Comparison of ENCODE assay signal across 11 cellular contexts in the genomic region with DNA sequence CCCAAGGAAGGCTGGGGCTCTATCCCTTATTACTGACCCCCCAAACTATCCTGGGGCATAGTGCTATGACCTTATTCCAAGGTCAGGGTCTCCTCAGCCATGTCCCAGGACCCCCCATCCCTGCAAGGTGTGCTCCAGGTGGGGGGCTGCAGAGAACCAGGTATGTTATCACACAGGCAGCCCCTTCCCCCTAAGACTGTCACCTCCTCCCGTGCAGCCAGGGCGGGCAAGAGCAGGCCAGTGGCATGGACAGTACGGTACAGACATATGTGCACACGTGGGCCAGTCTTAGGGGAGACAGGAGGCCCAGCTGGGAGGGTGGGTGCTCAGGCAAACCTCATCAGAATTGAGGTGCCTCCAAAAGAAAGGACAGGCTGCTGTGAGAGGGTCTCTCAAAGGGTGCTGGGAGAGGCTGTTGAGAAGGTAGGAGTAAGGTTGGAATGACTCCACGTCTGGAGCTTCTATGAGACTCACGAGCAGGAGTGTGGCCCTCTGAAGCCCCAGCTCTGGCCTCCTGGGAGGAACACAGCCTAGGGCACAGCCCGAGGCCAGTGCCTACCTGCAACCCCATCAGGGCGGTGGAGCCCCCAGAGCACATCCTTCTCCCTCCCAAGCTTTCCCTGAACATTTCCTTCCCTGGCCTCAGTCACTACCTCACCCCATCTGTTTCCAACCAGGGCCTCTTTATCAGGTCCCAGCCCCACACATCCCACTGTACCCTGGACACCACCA. TPM values are rescaled to one million over a fixed set of nuclear protein-coding genes. Genes with fewer than 3 reads are reported as not detected.
A peak's percentile ranks its signal among the peaks of the same experiment; 100 is the strongest.
DNase-seq lines count a peak whose midpoint lies in the region; ATAC-seq, FAIRE-seq and TF ChIP-seq lines count a peak whose summit lies in the region.
"Had no signal": no experiment of that assay in that cellular context is flagged by ENCODE, and none has a peak within 500 bp of the region (broad histone marks: within the 10 kb centered on the region; RNA-seq: fewer than 3 reads in every experiment).

No MANE protein-coding gene starts in this region.

- H3K4me1 ChIP-seq in A549 (peaks cover 63% of the 10 kb centered on the region), mesodermal cell (ENCODE audit: control insufficient read depth, insufficient read depth, low read length, poor library complexity, severe bottlenecking) (peaks cover 55% of the 10 kb centered on the region)

- WGBS in A549 (ENCODE audit: missing lambda C conversion rate), result 90% methylated on average over 8 of the region's 8 CpGs
- WGBS in mesodermal cell (ENCODE audit: insufficient coverage in 2 of 2), 2 experiments, result 91 to 92% methylated on average over 3 to 4 of the region's 8 CpGs

- H3K9me3 ChIP-seq in A549 (no peaks in the 10 kb centered on the region), T-helper 17 cell (ENCODE audit: control insufficient read depth, low read length, poor library complexity, severe bottlenecking) (no peaks in the 10 kb centered on the region), mesodermal cell (ENCODE audit: control insufficient read depth, low read length) (no peaks in the 10 kb centered on the region)

- H3K4me3 Mint-ChIP-seq in T-helper 17 cell, result no peak overlapping the region

- CTCF ChIA-PET in A549 (lab: Yijun Ruan, JAX), result interaction anchor here (1.3 to 4.6 kb wide), 3 partner anchors 13 to 59 kb away, joined by 5 to 19 read pairs (median 5); a partner anchor contains a TSS

- DNase-seq in A549 (ENCODE audit: low read depth in 1 of 2, low spot score in 1 of 2), result no peak
- no peak for DNase-seq in T-helper 17 cell
- DNase-seq in DMS79 treated with DMSO at 0.1 percent for 48 hours (lab: John Stamatoyannopoulos, UW), result no peak
- no peak for DNase-seq in NOMO-1 treated with dmso at 0.1 percent for 144 hours (lab: John Stamatoyannopoulos, UW; ENCODE audit: unreplicated experiment)
- DNase-seq: activated naive CD4-positive, alpha-beta T cell treated with Interleukin-2 at 50 U/mL for 16 hours; NCI-H1694 treated with DMSO at 0.1 percent for 48 hours had no signal

- TF ChIP-seq EP300 in A549 (IDR thresholded peaks at IDR 0.05), result no peak

- H3K27ac ChIP-seq in A549, result peak overlapping the region; percentile 99 to 100
- peak overlapping the region; percentile 98 for H3K27ac ChIP-seq in mesodermal cell (ENCODE audit: low read depth, low read length, severe bottlenecking)

- peaks cover 25% of the 10 kb centered on the region for H3K27me3 Mint-ChIP-seq in T-helper 17 cell

- H3K36me3 Mint-ChIP-seq in T-helper 17 cell (ENCODE audit: low read depth), result no peaks in the 10 kb centered on the region

- no peak for TF ChIP-seq CTCF in A549 (IDR thresholded peaks at IDR 0.05)

- POLR2A ChIA-PET in A549 (lab: Yijun Ruan, JAX), result interaction anchor here (1.2 to 1.3 kb wide), 2 partner anchors 13 to 66 kb away, joined by 3 to 5 read pairs; a partner anchor contains a TSS

- no peak for ATAC-seq in A549
- no peak for ATAC-seq in T-helper 17 cell
- no peak for ATAC-seq in GM18520 (IDR thresholded peaks at IDR 0.05; ENCODE audit: unreplicated experiment)
- ATAC-seq: activated CD4-positive, CD25-positive, alpha-beta regulatory T cell treated with anti-CD3 and anti-CD28 coated beads, Interleukin-2, amount 50 U/mL, for 24 hours had no signal

- H3K27ac Mint-ChIP-seq in T-helper 17 cell, result peak overlapping the region; percentile 85

- peaks cover 51% of the 10 kb centered on the region for H3K36me3 ChIP-seq in mesodermal cell (ENCODE audit: control insufficient read depth, insufficient read depth, low read length)

- H3K4me1 Mint-ChIP-seq in T-helper 17 cell, result peaks cover 14% of the 10 kb centered on the region

- no peak for TF ChIP-seq POLR2A in A549 (IDR thresholded peaks at IDR 0.05; ENCODE audit: low read length)

- no peak for FAIRE-seq in A549 (lab: Jason Lieb, UNC)
- FAIRE-seq: islet of Langerhans had no signal

- no peak for TF ChIP-seq RAD21 in A549 (conservative IDR thresholded peaks at IDR 0.05 in 1 of 2, IDR thresholded peaks at IDR 0.05 in 1 of 2)

- H3K4me3 ChIP-seq in A549 (no peak overlapping the region), mesodermal cell (ENCODE audit: extremely low read depth, insufficient read depth, low read length, poor library complexity, severe bottlenecking) (no peak overlapping the region)

- peak overlapping the region; percentile 96 for H3K4me2 ChIP-seq in A549

TF ChIP-seq in A549, 52 proteins besides CTCF, POLR2A, EP300 and RAD21 (continues in another document):
- TF ChIP-seq, protein P1, sequence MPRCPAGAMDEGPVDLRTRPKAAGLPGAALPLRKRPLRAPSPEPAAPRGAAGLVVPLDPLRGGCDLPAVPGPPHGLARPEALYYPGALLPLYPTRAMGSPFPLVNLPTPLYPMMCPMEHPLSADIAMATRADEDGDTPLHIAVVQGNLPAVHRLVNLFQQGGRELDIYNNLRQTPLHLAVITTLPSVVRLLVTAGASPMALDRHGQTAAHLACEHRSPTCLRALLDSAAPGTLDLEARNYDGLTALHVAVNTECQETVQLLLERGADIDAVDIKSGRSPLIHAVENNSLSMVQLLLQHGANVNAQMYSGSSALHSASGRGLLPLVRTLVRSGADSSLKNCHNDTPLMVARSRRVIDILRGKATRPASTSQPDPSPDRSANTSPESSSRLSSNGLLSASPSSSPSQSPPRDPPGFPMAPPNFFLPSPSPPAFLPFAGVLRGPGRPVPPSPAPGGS (IDR thresholded peaks at IDR 0.05), result no peak
- TF ChIP-seq CBX2 (IDR thresholded peaks at IDR 0.05; ENCODE audit: borderline replicate concordance, low read depth), result no peak
- TF ChIP-seq KDM5A (IDR thresholded peaks at IDR 0.05), result no peak
- TF ChIP-seq, protein P2, sequence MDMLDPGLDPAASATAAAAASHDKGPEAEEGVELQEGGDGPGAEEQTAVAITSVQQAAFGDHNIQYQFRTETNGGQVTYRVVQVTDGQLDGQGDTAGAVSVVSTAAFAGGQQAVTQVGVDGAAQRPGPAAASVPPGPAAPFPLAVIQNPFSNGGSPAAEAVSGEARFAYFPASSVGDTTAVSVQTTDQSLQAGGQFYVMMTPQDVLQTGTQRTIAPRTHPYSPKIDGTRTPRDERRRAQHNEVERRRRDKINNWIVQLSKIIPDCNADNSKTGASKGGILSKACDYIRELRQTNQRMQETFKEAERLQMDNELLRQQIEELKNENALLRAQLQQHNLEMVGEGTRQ (IDR thresholded peaks at IDR 0.05), result no peak
- no peak for TF ChIP-seq TP53 (CRISPR knock-in tag; IDR thresholded peaks at IDR 0.05)
- no peak for TF ChIP-seq SMC3 (IDR thresholded peaks at IDR 0.05)

RNA-seq across cellular contexts. Expression of a gene that starts 1.7 kb away (rescaled TPM):
- polyA plus RNA-seq in A549 (2011; rRNA removed), result 36.5 and 63.0 TPM in 2 replicates
- 82.2 and 86.3 TPM in 2 replicates for polyA plus RNA-seq in A549 (2012; cell fraction: cytosol; rRNA removed)
- 979 and 1,138 TPM in 2 replicates for polyA plus RNA-seq in A549 (2012; cell fraction: nucleus; rRNA removed)
- polyA plus RNA-seq in A549 (2017; fragmentation: RNase III; extraction: RNeasy Plus Mini Kit Qiagen cat#74134 plus additional on column Dnase treatment), result 213 to 273 TPM (median 240 TPM) in 3 replicates
- 53.1 and 64.3 TPM in 2 replicates for polyA minus RNA-seq in A549 (2011; rRNA and poly(A)+ RNA removed)
- under 1 TPM; 0.73 to 0.94 TPM for total RNA-seq in T-helper 17 cell
- polyA plus RNA-seq in mesodermal cell (2013, experiment 1 of 2), result 34.2 TPM
- polyA plus RNA-seq in mesodermal cell (2013, experiment 2 of 2), result 22.5 TPM

RNA-seq across cellular contexts. Expression of a gene that starts 12.6 kb away (rescaled TPM):
- polyA plus RNA-seq in A549 (2011; rRNA removed) (279 and 338 TPM in 2 replicates), A549 (2017; fragmentation: RNase III; extraction: RNeasy Plus Mini Kit Qiagen cat#74134 plus additional on column Dnase treatment) (233 to 256 TPM (median 254 TPM) in 3 replicates)
- 390 and 409 TPM in 2 replicates for polyA plus RNA-seq in A549 (2012; cell fraction: cytosol; rRNA removed)
- 488 and 556 TPM in 2 replicates for polyA plus RNA-seq in A549 (2012; cell fraction: nucleus; rRNA removed)
- 677 and 753 TPM in 2 replicates for polyA minus RNA-seq in A549 (2011; rRNA and poly(A)+ RNA removed)
- 10 to 100 TPM; 86.1 to 92.1 TPM for total RNA-seq in T-helper 17 cell
- 265 TPM for polyA plus RNA-seq in mesodermal cell (2013, experiment 1 of 2)
- 222 TPM for polyA plus RNA-seq in mesodermal cell (2013, experiment 2 of 2)

RNA-seq across cellular contexts. Expression of a gene that starts 24.7 kb away (rescaled TPM):
- polyA plus RNA-seq in A549 (2011; rRNA removed) (not detected in 2 replicates), A549 (2017; fragmentation: RNase III; extraction: RNeasy Plus Mini Kit Qiagen cat#74134 plus additional on column Dnase treatment) (0.21 TPM in 1 of 3 replicates, not detected in the others)
- 0.12 and 0.19 TPM in 2 replicates for polyA plus RNA-seq in A549 (2012; cell fraction: cytosol; rRNA removed)
- 1.0 and 2.2 TPM in 2 replicates for polyA plus RNA-seq in A549 (2012; cell fraction: nucleus; rRNA removed)
- polyA minus RNA-seq in A549 (2011; rRNA and poly(A)+ RNA removed), result not detected in 2 replicates
- under 1 TPM in 1 of 2 donors, not detected in 1; 0.55 TPM for total RNA-seq in T-helper 17 cell
- polyA plus RNA-seq in mesodermal cell (2013, experiment 1 of 2), result not detected
- not detected for polyA plus RNA-seq in mesodermal cell (2013, experiment 2 of 2)
- polyA plus RNA-seq: BJ had no signal

RNA-seq across cellular contexts. Expression of a gene that starts 33.3 kb away (rescaled TPM):
- polyA plus RNA-seq in A549 (2011; rRNA removed), result 4.0 and 7.2 TPM in 2 replicates
- polyA plus RNA-seq in A549 (2012; cell fraction: cytosol; rRNA removed), result 5.5 and 7.5 TPM in 2 replicates
- polyA plus RNA-seq in A549 (2012; cell fraction: nucleus; rRNA removed), result 78.7 and 80.5 TPM in 2 replicates
- 14.1 to 15.9 TPM (median 15.6 TPM) in 3 replicates for polyA plus RNA-seq in A549 (2017; fragmentation: RNase III; extraction: RNeasy Plus Mini Kit Qiagen cat#74134 plus additional on column Dnase treatment)
- 2.9 and 4.6 TPM in 2 replicates for polyA minus RNA-seq in A549 (2011; rRNA and poly(A)+ RNA removed)
- not detected for total RNA-seq in T-helper 17 cell
- polyA plus RNA-seq in mesodermal cell (2013, experiment 1 of 2), result 2.3 TPM
- 0.81 TPM for polyA plus RNA-seq in mesodermal cell (2013, experiment 2 of 2)

RNA-seq across cellular contexts. Expression of a gene that starts 38.4 kb away (rescaled TPM):
- polyA plus RNA-seq in A549 (2011; rRNA removed) (12.5 and 12.7 TPM in 2 replicates), A549 (2017; fragmentation: RNase III; extraction: RNeasy Plus Mini Kit Qiagen cat#74134 plus additional on column Dnase treatment) (20.0 to 25.5 TPM (median 23.2 TPM) in 3 replicates)
- 17.4 and 20.3 TPM in 2 replicates for polyA plus RNA-seq in A549 (2012; cell fraction: cytosol; rRNA removed)
- polyA plus RNA-seq in A549 (2012; cell fraction: nucleus; rRNA removed), result 135 and 159 TPM in 2 replicates
- polyA minus RNA-seq in A549 (2011; rRNA and poly(A)+ RNA removed), result 21.9 and 24.3 TPM in 2 replicates
- total RNA-seq in T-helper 17 cell, result 10 to 100 TPM; 16.4 to 22.1 TPM
- 77.2 TPM for polyA plus RNA-seq in mesodermal cell (2013, experiment 1 of 2)
- polyA plus RNA-seq in mesodermal cell (2013, experiment 2 of 2), result 63.0 TPM
